ENCODE assay signal across 8 cellular contexts in the genomic region with DNA sequence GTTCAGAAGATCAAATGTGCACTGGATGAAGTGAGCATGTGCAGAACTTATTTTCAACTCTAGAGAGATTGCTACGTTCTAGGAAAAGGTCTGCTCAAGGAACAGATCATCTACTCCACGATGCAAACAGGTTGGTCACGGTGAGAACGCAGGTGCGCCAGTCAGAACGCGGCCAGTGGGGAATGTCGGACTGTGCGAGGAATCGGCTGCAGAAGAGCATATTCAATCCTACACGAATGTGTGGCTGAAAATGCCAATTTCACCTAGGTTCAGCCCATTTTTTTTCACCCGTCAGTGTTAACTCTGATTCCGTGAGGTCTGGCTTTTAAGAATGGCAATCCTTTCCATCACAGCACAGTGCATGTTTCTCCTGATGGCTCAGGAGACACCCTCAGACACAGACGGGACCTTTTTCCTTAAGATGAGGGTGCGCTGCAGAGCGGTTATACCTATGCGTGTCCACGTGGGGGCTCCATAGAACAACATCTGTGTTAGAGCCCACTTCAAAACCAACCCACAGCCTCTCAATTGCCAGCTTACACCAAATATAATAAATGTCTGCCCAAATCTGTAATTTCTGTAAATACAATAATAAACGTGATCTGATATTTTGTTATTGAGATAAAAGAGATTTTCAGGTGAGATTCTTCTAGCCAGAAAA.
A peak's percentile ranks its signal among the peaks of the same experiment; 100 is the strongest.
DNase-seq lines count a peak whose midpoint lies in the region; ATAC-seq lines count a peak whose summit lies in the region.

No MANE protein-coding gene starts in this region.

- DNase-seq in COR-L47 (lab: John Stamatoyannopoulos, UW) = peak; percentile 75
- peak; percentile 37 for DNase-seq in GM19238 (ENCODE audit: insufficient read length, low spot score)
- DNase-seq in NCI-H69 (lab: John Stamatoyannopoulos, UW) = peak; percentile 84
- peak; percentile 46 to 47 for DNase-seq in activated T-cell treated with anti-CD3 and anti-CD28 coated beads, Interleukin-2, amount 50 U/mL, for 72 hours
- DNase-seq in glomerular endothelial cell (ENCODE audit: extremely low read depth, low read depth, low spot score) = peak; percentile 14
- peak in 7 of 10 donors; percentile 27 to 76 (median 39) for DNase-seq in posterior cingulate gyrus
- no peak for DNase-seq in central memory CD4-positive, alpha-beta T cell

- no peaks in the 10 kb centered on the region for H3K9me3 Mint-ChIP-seq in activated T-cell treated with anti-CD3 and anti-CD28 coated beads, Interleukin-2, amount 50 U/mL, for 72 hours

- peaks cover 24% of the 10 kb centered on the region for H3K27me3 Mint-ChIP-seq in activated T-cell treated with anti-CD3 and anti-CD28 coated beads, Interleukin-2, amount 50 U/mL, for 72 hours (ENCODE audit: low read depth)

- ATAC-seq in HG03460 (IDR thresholded peaks at IDR 0.05; ENCODE audit: unreplicated experiment) = peak; percentile 65
- ATAC-seq in activated T-cell treated with anti-CD3 and anti-CD28 coated beads, Interleukin-2, amount 50 U/mL, for 72 hours (replicated peaks in 1 of 2) = peak; percentile 51

- H3K36me3 Mint-ChIP-seq in activated T-cell treated with anti-CD3 and anti-CD28 coated beads, Interleukin-2, amount 50 U/mL, for 72 hours (ENCODE audit: insufficient read depth in 2 of 2) = no peaks in the 10 kb centered on the region

- intact Hi-C loops in posterior cingulate gyrus (cut with DNase I) = loop anchor here (10.0 kb wide), 1 partner anchor 251 kb away; a partner anchor contains a TSS

- H3K4me1 Mint-ChIP-seq in activated T-cell treated with anti-CD3 and anti-CD28 coated beads, Interleukin-2, amount 50 U/mL, for 72 hours (ENCODE audit: low read depth) = no peaks in the 10 kb centered on the region

- H3K27ac Mint-ChIP-seq in activated T-cell treated with anti-CD3 and anti-CD28 coated beads, Interleukin-2, amount 50 U/mL, for 72 hours = no peak overlapping the region

- no peak overlapping the region for H3K4me3 Mint-ChIP-seq in activated T-cell treated with anti-CD3 and anti-CD28 coated beads, Interleukin-2, amount 50 U/mL, for 72 hours
